ENCODE assay signal across 15 cellular contexts in genomic region chr13:112748947-112749346, GRCh38. TPM values are rescaled to one million over a fixed set of nuclear protein-coding genes. Genes with fewer than 3 reads are reported as not detected.
DNase-seq lines count a peak whose midpoint lies in the region; ATAC-seq and TF ChIP-seq lines count a peak whose summit lies in the region.
"Had no signal": no experiment of that assay in that cellular context is flagged by ENCODE, and none has a peak within 500 bp of the region (broad histone marks: within the 10 kb centered on the region; RNA-seq: fewer than 3 reads in every experiment).

No MANE protein-coding gene starts in this region.

- no peaks in the 10 kb centered on the region for H4K20me1 ChIP-seq in PC-3 (ENCODE audit: low read length)

- no peak overlapping the region for H3K27ac ChIP-seq in gastroesophageal sphincter
- no peak overlapping the region for H3K27ac ChIP-seq in lower lobe of right lung
- H3K27ac ChIP-seq in thyroid gland, result no peak overlapping the region
- no peak overlapping the region for H3K27ac ChIP-seq in prostate gland
- no peak overlapping the region for H3K27ac ChIP-seq in PC-3 (ENCODE audit: low read length)

- POLR2A ChIA-PET in PC-3 (lab: Charles Lee; ENCODE audit: unreplicated experiment), result no interaction called here

- TF ChIP-seq CTCF in gastroesophageal sphincter (IDR thresholded peaks at IDR 0.05), result no peak
- TF ChIP-seq CTCF in lower lobe of right lung (IDR thresholded peaks at IDR 0.05), result no peak
- no peak for TF ChIP-seq CTCF in thyroid gland (IDR thresholded peaks at IDR 0.05)
- TF ChIP-seq CTCF in prostate gland (IDR thresholded peaks at IDR 0.05), result no peak
- TF ChIP-seq CTCF in PC-3 (conservative IDR thresholded peaks at IDR 0.05; ENCODE audit: low read depth, low read length), result no peak

- DNase-seq in amniotic epithelial cell (ENCODE audit: low read depth), result peak; percentile 34
- DNase-seq in lower lobe of right lung, result no peak
- DNase-seq in thyroid gland, result peak; percentile 61 to 70
- no peak for DNase-seq in prostate gland (ENCODE audit: low spot score)
- no peak for DNase-seq in natural killer cell treated with Interleukin-12 subunit alpha and Interleukin-12 subunit beta and Interleukin-15 and Interleukin-18, amount 100 ng/mL, for 72 hours (ENCODE audit: low spot score)
- no peak for DNase-seq in PC-3
- DNase-seq: activated CD4-positive, alpha-beta T cell treated with anti-CD3 and anti-CD28 coated beads, Interleukin-2, amount 50 U/mL, for 48 hours; activated gamma-delta T cell; central memory CD4-positive, alpha-beta T cell; erythroblast; NCI-H2081 treated with DMSO at 0.1 percent for 48 hours; SHP77; T1000 had no signal

- intact Hi-C loops in lower lobe of right lung (cut with DNase I), result no loop called here
- intact Hi-C loops in thyroid gland (cut with DNase I), result no loop called here
- intact Hi-C loops in prostate gland (cut with DNase I), result no loop called here
- intact Hi-C loops in PC-3 (cut with micrococcal nuclease), result no loop called here

- H2AFZ ChIP-seq in PC-3 (ENCODE audit: low read length), result no peak overlapping the region

- peaks cover 4 to 13% of the 10 kb centered on the region in 2 donors for H3K4me1 Mint-ChIP-seq in natural killer cell treated with Interleukin-12 subunit alpha and Interleukin-12 subunit beta and Interleukin-15 and Interleukin-18, amount 100 ng/mL, for 72 hours (ENCODE audit: low read depth in 2 of 2)

- no peaks in the 10 kb centered on the region for H3K79me2 ChIP-seq in PC-3 (ENCODE audit: low read length)

- H3K36me3 ChIP-seq in gastroesophageal sphincter, result no peaks in the 10 kb centered on the region
- peaks cover under 1% of the 10 kb centered on the region for H3K36me3 ChIP-seq in lower lobe of right lung
- no peaks in the 10 kb centered on the region for H3K36me3 ChIP-seq in thyroid gland
- H3K36me3 ChIP-seq in prostate gland, result no peaks in the 10 kb centered on the region
- no peaks in the 10 kb centered on the region for H3K36me3 ChIP-seq in PC-3 (ENCODE audit: low read depth, low read length)

- H3K9me3 ChIP-seq in gastroesophageal sphincter (no peaks in the 10 kb centered on the region), lower lobe of right lung (no peaks in the 10 kb centered on the region), thyroid gland (no peaks in the 10 kb centered on the region), prostate gland (no peaks in the 10 kb centered on the region), PC-3 (ENCODE audit: low read length) (no peaks in the 10 kb centered on the region)

- ATAC-seq in gastroesophageal sphincter (peak; percentile 76), lower lobe of right lung (peak; percentile 20 to 37), PC-3 (no peak)
- ATAC-seq in natural killer cell treated with Interleukin-12 subunit alpha and Interleukin-12 subunit beta and Interleukin-15 and Interleukin-18, amount 100 ng/mL, for 72 hours, result no peak

- H3K27me3 ChIP-seq in gastroesophageal sphincter, result no peaks in the 10 kb centered on the region
- no peaks in the 10 kb centered on the region for H3K27me3 ChIP-seq in lower lobe of right lung (ENCODE audit: low read depth)
- no peaks in the 10 kb centered on the region for H3K27me3 ChIP-seq in thyroid gland
- H3K27me3 ChIP-seq in prostate gland (replicated peaks; ENCODE audit: insufficient read depth), result no peaks in the 10 kb centered on the region
- H3K27me3 ChIP-seq in PC-3 (ENCODE audit: low read length), result no peaks in the 10 kb centered on the region

- H3K9me2 ChIP-seq in PC-3 (replicated peaks; ENCODE audit: low read length), result no peaks in the 10 kb centered on the region

- H3K4me2 ChIP-seq in PC-3 (ENCODE audit: low read length), result no peak overlapping the region

- H3F3A ChIP-seq in PC-3 (ENCODE audit: low read length, unreplicated experiment), result no peaks in the 10 kb centered on the region

- WGBS in gastroesophageal sphincter (ENCODE audit: low coverage in 1 of 2), 2 donors, result 36 to 72% methylated on average over 7 of the region's 12 CpGs
- WGBS in thyroid gland, 2 donors, result 67 to 80% methylated on average over 7 to 12 of the region's 12 CpGs
- 65% methylated on average over 6 of the region's 12 CpGs for WGBS in prostate gland

- TF ChIP-seq EP300 in gastroesophageal sphincter (IDR thresholded peaks at IDR 0.05), result no peak

- H3K4me1 ChIP-seq in gastroesophageal sphincter (peaks cover 0 to 31% (median 0%) of the 10 kb centered on the region in 3 donors), lower lobe of right lung (peaks cover 38% of the 10 kb centered on the region), thyroid gland (peaks cover 0 to 16% of the 10 kb centered on the region in 2 donors), prostate gland (replicated peaks) (no peaks in the 10 kb centered on the region), PC-3 (ENCODE audit: insufficient read depth, low read length) (no peaks in the 10 kb centered on the region)

- no peak overlapping the region for H3K4me3 Mint-ChIP-seq in natural killer cell treated with Interleukin-12 subunit alpha and Interleukin-12 subunit beta and Interleukin-15 and Interleukin-18, amount 100 ng/mL, for 72 hours
- H3K4me3 Mint-ChIP-seq: stimulated activated naive CD8-positive, alpha-beta T cell treated with anti-CD3 and anti-CD28 coated beads, Interleukin-15, Interleukin-2, amounts not matched to agents 100 ng/mL and 50 ng/mL, for 24 hours had no signal

- no peak overlapping the region for H3K4me3 ChIP-seq in gastroesophageal sphincter
- no peak overlapping the region for H3K4me3 ChIP-seq in lower lobe of right lung
- no peak overlapping the region for H3K4me3 ChIP-seq in thyroid gland (replicated peaks in 1 of 3)
- no peak overlapping the region for H3K4me3 ChIP-seq in prostate gland
- H3K4me3 ChIP-seq in PC-3 (ENCODE audit: low read length), result no peak overlapping the region

- no peaks in the 10 kb centered on the region for H3K9me3 Mint-ChIP-seq in natural killer cell treated with Interleukin-12 subunit alpha and Interleukin-12 subunit beta and Interleukin-15 and Interleukin-18, amount 100 ng/mL, for 72 hours
- H3K9me3 Mint-ChIP-seq: stimulated activated naive CD8-positive, alpha-beta T cell treated with anti-CD3 and anti-CD28 coated beads, Interleukin-15, Interleukin-2, amounts not matched to agents 100 ng/mL and 50 ng/mL, for 24 hours had no signal

- no peak overlapping the region for H3K27ac Mint-ChIP-seq in natural killer cell treated with Interleukin-12 subunit alpha and Interleukin-12 subunit beta and Interleukin-15 and Interleukin-18, amount 100 ng/mL, for 72 hours
- H3K27ac Mint-ChIP-seq: stimulated activated naive CD8-positive, alpha-beta T cell treated with anti-CD3 and anti-CD28 coated beads, Interleukin-15, Interleukin-2, amounts not matched to agents 100 ng/mL and 50 ng/mL, for 24 hours had no signal

- H3K9ac ChIP-seq in PC-3 (ENCODE audit: low read length), result no peak overlapping the region

- TF ChIP-seq POLR2A in gastroesophageal sphincter (IDR thresholded peaks at IDR 0.05), result no peak
- TF ChIP-seq POLR2A in thyroid gland (IDR thresholded peaks at IDR 0.05), result no peak
- TF ChIP-seq POLR2A in prostate gland (IDR thresholded peaks at IDR 0.05), result no peak

- H3K27me3 Mint-ChIP-seq in natural killer cell treated with Interleukin-12 subunit alpha and Interleukin-12 subunit beta and Interleukin-15 and Interleukin-18, amount 100 ng/mL, for 72 hours, result no peaks in the 10 kb centered on the region
- H3K27me3 Mint-ChIP-seq: stimulated activated naive CD8-positive, alpha-beta T cell treated with anti-CD3 and anti-CD28 coated beads, Interleukin-15, Interleukin-2, amounts not matched to agents 100 ng/mL and 50 ng/mL, for 24 hours had no signal

- BruUV-seq in PC-3 (replicated peaks; lab: Mats Ljungman, UMichigan), result no TSS peak

- CTCF ChIA-PET in PC-3 (lab: Charles Lee), result no interaction called here

- no peaks in the 10 kb centered on the region for H3K36me3 Mint-ChIP-seq in natural killer cell treated with Interleukin-12 subunit alpha and Interleukin-12 subunit beta and Interleukin-15 and Interleukin-18, amount 100 ng/mL, for 72 hours

RNA-seq across cellular contexts. Expression of gene ATP11A, which starts 59.1 kb away (rescaled TPM):
- total RNA-seq in gastroesophageal sphincter (10 to 100 TPM; 12.9 to 21.7 (median 17.1) TPM), lower lobe of right lung (281 TPM), thyroid gland (10 to 100 TPM; 32.1 to 83.6 (median 46.2) TPM), prostate gland (10 to 100 TPM; 10.9 to 89.3 TPM), PC-3 (2014; rRNA removed) (8.7 and 12.0 TPM in 2 replicates)
- 10 to 100 TPM; 89.0 to 91.2 TPM for total RNA-seq in natural killer cell treated with Interleukin-12 subunit alpha and Interleukin-12 subunit beta and Interleukin-15 and Interleukin-18, amount 100 ng/mL, for 72 hours

Comparison
In these comparisons a context has a peak if more than half of its experiments do, and no peak if none do; other contexts are left out.
1. DNase-seq: peak in amniotic epithelial cell (single experiment) and thyroid gland (2 of 2); none in lower lobe of right lung (single experiment), prostate gland (single experiment), natural killer cell treated with Interleukin-12 subunit alpha and Interleukin-12 subunit beta and Interleukin-15 and Interleukin-18, amount 100 ng/mL, for 72 hours (single experiment) and PC-3 (single experiment).
2. ATAC-seq: peak in gastroesophageal sphincter (single experiment) and lower lobe of right lung (2 of 2); none in natural killer cell treated with Interleukin-12 subunit alpha and Interleukin-12 subunit beta and Interleukin-15 and Interleukin-18, amount 100 ng/mL, for 72 hours (0 of 2) and PC-3 (single experiment).